ENCODE assay signal across 24 cellular contexts in the genomic region with DNA sequence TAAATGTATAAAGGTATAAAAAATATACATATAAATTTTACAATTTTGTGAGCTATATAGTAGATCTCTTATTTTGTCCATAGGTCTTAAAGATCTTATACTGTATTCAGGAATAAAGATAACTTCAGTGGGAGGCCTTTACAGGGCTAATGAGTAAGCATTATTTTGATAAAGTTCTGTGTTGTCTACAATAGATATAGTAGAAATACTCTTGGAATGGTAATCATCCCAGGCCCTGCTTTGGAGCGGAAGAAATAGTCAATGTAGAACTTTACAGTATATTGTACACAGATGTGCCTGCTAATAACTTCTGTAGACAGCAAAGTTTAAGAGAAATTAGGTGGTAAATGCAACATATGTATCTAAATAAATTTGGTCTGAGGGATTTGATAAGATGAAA. TPM values are rescaled to one million over a fixed set of nuclear protein-coding genes. Genes with fewer than 3 reads are reported as not detected.
DNase-seq lines count a peak whose midpoint lies in the region; ATAC-seq, FAIRE-seq and TF ChIP-seq lines count a peak whose summit lies in the region.
"Had no signal": no experiment of that assay in that cellular context is flagged by ENCODE, and none has a peak within 500 bp of the region (broad histone marks: within the 10 kb centered on the region; RNA-seq: fewer than 3 reads in every experiment).

No MANE protein-coding gene starts in this region.

- peak overlapping the region; percentile 52 for H3K9ac ChIP-seq in keratinocyte (ENCODE audit: control insufficient read depth, extremely low read depth, insufficient read depth, low read length)

- H3K9me3 Mint-ChIP-seq in activated naive CD8-positive, alpha-beta T cell (ENCODE audit: low read depth): no peaks in the 10 kb centered on the region
- no peaks in the 10 kb centered on the region for H3K9me3 Mint-ChIP-seq in activated naive CD8-positive, alpha-beta T cell treated with anti-CD3 and anti-CD28 coated beads, Interleukin-2, amount 50 U/mL, for 24 hours
- no peaks in the 10 kb centered on the region for H3K9me3 Mint-ChIP-seq in activated T-helper 17 cell treated with anti-CD3 and anti-CD28 coated beads, Interleukin-2, amount 50 U/mL, for 72 hours
- H3K9me3 Mint-ChIP-seq: activated CD4-positive, alpha-beta memory T cell treated with anti-CD3 and anti-CD28 coated beads for 36 hours; activated naive CD4-positive, alpha-beta T cell treated with anti-CD3 and anti-CD28 coated beads for 36 hours; endodermal cell; H9; stimulated activated memory B cell treated with anti-CD40 and anti-IgM and Interleukin-4, amounts not matched to agents 10 μg/mL and 1 μg/mL and 100 μg/mL, for 72 hours had no signal

- H3K4me2 ChIP-seq in keratinocyte (ENCODE audit: control insufficient read depth, extremely low read depth, insufficient read depth, low read depth, low read length): peak overlapping the region; percentile 92

- H3K9me1 ChIP-seq in keratinocyte (ENCODE audit: control insufficient read depth, extremely low read depth, insufficient read depth, low read length): no peaks in the 10 kb centered on the region

- H3K36me3 ChIP-seq in keratinocyte (ENCODE audit: control insufficient read depth in 2 of 2, extremely low read depth in 1 of 2, insufficient read depth in 2 of 2, low read length in 2 of 2) (no peaks in the 10 kb centered on the region), upper lobe of right lung (no peaks in the 10 kb centered on the region), esophagus muscularis mucosa (no peaks in the 10 kb centered on the region)
- H3K36me3 ChIP-seq: ovary had no signal

- H4K20me1 ChIP-seq in keratinocyte (ENCODE audit: control insufficient read depth, extremely low read depth, insufficient read depth, low read length): peaks cover 2% of the 10 kb centered on the region

- no peak for DNase-seq in activated naive CD8-positive, alpha-beta T cell treated with anti-CD3 and anti-CD28 coated beads, Interleukin-2, amount 50 U/mL, for 24 hours
- no peak for DNase-seq in keratinocyte (ENCODE audit: low read depth, low spot score)
- no peak for DNase-seq in upper lobe of right lung
- no peak for DNase-seq in esophagus muscularis mucosa (ENCODE audit: extremely low spot score)
- no peak for DNase-seq in NCI-H1092 treated with DMSO at 0.1 percent for 48 hours (lab: John Stamatoyannopoulos, UW)
- DNase-seq in stimulated activated CD4-positive, alpha-beta T cell treated with anti-CD3 and anti-CD28 coated beads, Interleukin-15, amount 100 ng/mL, for 24 hours: no peak
- DNase-seq: activated CD4-positive, alpha-beta memory T cell treated with anti-CD3 and anti-CD28 coated beads for 36 hours; activated naive CD4-positive, alpha-beta T cell treated with anti-CD3 and anti-CD28 coated beads for 36 hours; activated T-cell treated with anti-CD3 and anti-CD28 coated beads for 4 hours; DMS79 treated with DMSO at 0.1 percent for 48 hours; endodermal cell; H9; NCI-H2029; NCI-H345; NCI-H82; OCI-M1; ovary; right cardiac atrium; SHP77; testis had no signal

- no peak for TF ChIP-seq POLR2A in esophagus muscularis mucosa (IDR thresholded peaks at IDR 0.05; ENCODE audit: low read depth)

- H3K9me3 ChIP-seq in keratinocyte (ENCODE audit: control insufficient read depth, low read depth, low read length) (no peaks in the 10 kb centered on the region), upper lobe of right lung (no peaks in the 10 kb centered on the region), esophagus muscularis mucosa (no peaks in the 10 kb centered on the region)
- H3K9me3 ChIP-seq: ovary, testis had no signal

- no peak for TF ChIP-seq CTCF in keratinocyte (optimal IDR thresholded peaks at IDR 0.05 in 1 of 3, IDR thresholded peaks at IDR 0.05 in 1 of 3, conservative IDR thresholded peaks at IDR 0.05 in 1 of 3; ENCODE audit: extremely low read depth in 1 of 3, insufficient read depth in 2 of 3, low read length in 3 of 3)
- no peak for TF ChIP-seq CTCF in upper lobe of right lung (IDR thresholded peaks at IDR 0.05)
- no peak for TF ChIP-seq CTCF in esophagus muscularis mucosa (IDR thresholded peaks at IDR 0.05)

- no peaks in the 10 kb centered on the region for H3K27me3 Mint-ChIP-seq in activated naive CD8-positive, alpha-beta T cell
- no peaks in the 10 kb centered on the region for H3K27me3 Mint-ChIP-seq in activated naive CD8-positive, alpha-beta T cell treated with anti-CD3 and anti-CD28 coated beads, Interleukin-2, amount 50 U/mL, for 24 hours
- H3K27me3 Mint-ChIP-seq in activated T-helper 17 cell treated with anti-CD3 and anti-CD28 coated beads, Interleukin-2, amount 50 U/mL, for 72 hours: no peaks in the 10 kb centered on the region
- H3K27me3 Mint-ChIP-seq: activated CD4-positive, alpha-beta memory T cell treated with anti-CD3 and anti-CD28 coated beads for 36 hours; stimulated activated memory B cell treated with anti-CD40 and anti-IgM and Interleukin-4, amounts not matched to agents 10 μg/mL and 1 μg/mL and 100 μg/mL, for 72 hours had no signal

- TF ChIP-seq EP300 in esophagus muscularis mucosa (IDR thresholded peaks at IDR 0.05): no peak

- no peak overlapping the region for H3K4me3 Mint-ChIP-seq in activated naive CD8-positive, alpha-beta T cell
- H3K4me3 Mint-ChIP-seq in activated naive CD8-positive, alpha-beta T cell treated with anti-CD3 and anti-CD28 coated beads, Interleukin-2, amount 50 U/mL, for 24 hours: no peak overlapping the region
- H3K4me3 Mint-ChIP-seq in activated T-helper 17 cell treated with anti-CD3 and anti-CD28 coated beads, Interleukin-2, amount 50 U/mL, for 72 hours: peak overlapping the region; percentile 37
- H3K4me3 Mint-ChIP-seq: activated CD4-positive, alpha-beta memory T cell treated with anti-CD3 and anti-CD28 coated beads for 36 hours; activated naive CD4-positive, alpha-beta T cell treated with anti-CD3 and anti-CD28 coated beads for 36 hours; endodermal cell; H9; stimulated activated memory B cell treated with anti-CD40 and anti-IgM and Interleukin-4, amounts not matched to agents 10 μg/mL and 1 μg/mL and 100 μg/mL, for 72 hours; WTC11 had no signal

- H3K27ac Mint-ChIP-seq in activated naive CD8-positive, alpha-beta T cell: peak overlapping the region; percentile 10
- H3K27ac Mint-ChIP-seq in activated naive CD8-positive, alpha-beta T cell treated with anti-CD3 and anti-CD28 coated beads, Interleukin-2, amount 50 U/mL, for 24 hours: no peak overlapping the region
- H3K27ac Mint-ChIP-seq in activated T-helper 17 cell treated with anti-CD3 and anti-CD28 coated beads, Interleukin-2, amount 50 U/mL, for 72 hours: peak overlapping the region; percentile 51
- H3K27ac Mint-ChIP-seq: activated CD4-positive, alpha-beta memory T cell treated with anti-CD3 and anti-CD28 coated beads for 36 hours; activated naive CD4-positive, alpha-beta T cell treated with anti-CD3 and anti-CD28 coated beads for 36 hours; endodermal cell; H9; WTC11 had no signal

- H2AFZ ChIP-seq in keratinocyte (ENCODE audit: control insufficient read depth, low read length): no peak overlapping the region

- peaks cover 68% of the 10 kb centered on the region for H3K4me1 Mint-ChIP-seq in activated naive CD8-positive, alpha-beta T cell (ENCODE audit: low read depth)
- H3K4me1 Mint-ChIP-seq in activated naive CD8-positive, alpha-beta T cell treated with anti-CD3 and anti-CD28 coated beads, Interleukin-2, amount 50 U/mL, for 24 hours: peaks cover 51% of the 10 kb centered on the region
- peaks cover 36% of the 10 kb centered on the region for H3K4me1 Mint-ChIP-seq in activated T-helper 17 cell treated with anti-CD3 and anti-CD28 coated beads, Interleukin-2, amount 50 U/mL, for 72 hours

- intact Hi-C loops in upper lobe of right lung (cut with DNase I): no loop called here
- intact Hi-C loops in esophagus muscularis mucosa (cut with DNase I): no loop called here

- WGBS in esophagus muscularis mucosa: 85% methylated on average over 1 of the region's 1 CpG

- H3K27me3 ChIP-seq in keratinocyte (ENCODE audit: control insufficient read depth, extremely low read depth, insufficient read depth, low read length) (no peaks in the 10 kb centered on the region), upper lobe of right lung (no peaks in the 10 kb centered on the region), esophagus muscularis mucosa (no peaks in the 10 kb centered on the region)
- H3K27me3 ChIP-seq: ovary, testis had no signal

- no peak for FAIRE-seq in keratinocyte (lab: Jason Lieb, UNC)

- peak overlapping the region; percentile 77 for H3K27ac ChIP-seq in keratinocyte (ENCODE audit: control insufficient read depth, insufficient read depth, low read length)
- peak overlapping the region; percentile 2 for H3K27ac ChIP-seq in upper lobe of right lung
- no peak overlapping the region for H3K27ac ChIP-seq in esophagus muscularis mucosa (replicated peaks in 1 of 4)
- H3K27ac ChIP-seq: ovary, testis had no signal

- ATAC-seq in activated naive CD8-positive, alpha-beta T cell treated with anti-CD3 and anti-CD28 coated beads, Interleukin-2, amount 50 U/mL, for 24 hours: no peak
- no peak for ATAC-seq in activated T-helper 17 cell treated with anti-CD3 and anti-CD28 coated beads, Interleukin-2, amount 50 U/mL, for 72 hours (replicated peaks)
- ATAC-seq in upper lobe of right lung: no peak
- ATAC-seq: stimulated activated memory B cell treated with anti-CD40 and anti-IgM and Interleukin-4, amounts not matched to agents 10 μg/mL and 1 μg/mL and 100 μg/mL, for 72 hours; WTC11 had no signal

- H3K4me3 ChIP-seq in keratinocyte (ENCODE audit: control insufficient read depth in 2 of 3, extremely low read depth in 1 of 3, insufficient read depth in 2 of 3, low read depth in 1 of 3, low read length in 3 of 3): peak overlapping the region in 2 of 3 experiments; percentile 35 to 47
- H3K4me3 ChIP-seq in upper lobe of right lung: no peak overlapping the region
- no peak overlapping the region for H3K4me3 ChIP-seq in esophagus muscularis mucosa
- H3K4me3 ChIP-seq: ovary, testis had no signal

- peaks cover 63% of the 10 kb centered on the region for H3K79me2 ChIP-seq in keratinocyte (ENCODE audit: control insufficient read depth, insufficient read depth, low read length)

- peaks cover 31% of the 10 kb centered on the region for H3K4me1 ChIP-seq in keratinocyte (ENCODE audit: control insufficient read depth, extremely low read depth, insufficient read depth, low read length)
- peaks cover 25% of the 10 kb centered on the region for H3K4me1 ChIP-seq in upper lobe of right lung
- peaks cover 0 to 63% (median 43%) of the 10 kb centered on the region in 4 donors for H3K4me1 ChIP-seq in esophagus muscularis mucosa
- H3K4me1 ChIP-seq: testis had no signal

- dilution Hi-C loops in keratinocyte (cut with MboI; ENCODE audit: extremely low pct_ligation_motif_present, low sequenced_read_pairs): no loop called here

- peaks cover 5% of the 10 kb centered on the region for H3K36me3 Mint-ChIP-seq in activated naive CD8-positive, alpha-beta T cell
- peaks cover 7% of the 10 kb centered on the region for H3K36me3 Mint-ChIP-seq in activated naive CD8-positive, alpha-beta T cell treated with anti-CD3 and anti-CD28 coated beads, Interleukin-2, amount 50 U/mL, for 24 hours (ENCODE audit: low read depth)
- no peaks in the 10 kb centered on the region for H3K36me3 Mint-ChIP-seq in activated T-helper 17 cell treated with anti-CD3 and anti-CD28 coated beads, Interleukin-2, amount 50 U/mL, for 72 hours (ENCODE audit: low read depth)
- H3K36me3 Mint-ChIP-seq: activated CD4-positive, alpha-beta memory T cell treated with anti-CD3 and anti-CD28 coated beads for 36 hours; WTC11 had no signal

RNA-seq across cellular contexts. Expression of a gene that starts 42.6 kb away (rescaled TPM):
- 10 to 100 TPM; 16.3 to 31.5 TPM for total RNA-seq in activated T-helper 17 cell treated with anti-CD3 and anti-CD28 coated beads, Interleukin-2, amount 50 U/mL, for 72 hours
- polyA plus RNA-seq in keratinocyte: 9.5 to 14.8 TPM (median 11.3 TPM) in 3 replicates
- 13.2 TPM for polyA plus RNA-seq in keratinocyte (2011; ENCODE audit: low read depth)
- polyA plus RNA-seq in keratinocyte (2011; cell fraction: cytosol; rRNA removed): 6.0 and 12.5 TPM in 2 replicates
- 12.4 and 15.8 TPM in 2 replicates for polyA plus RNA-seq in keratinocyte (2011; cell fraction: nucleus; rRNA removed)
- polyA plus RNA-seq in keratinocyte (2012; ENCODE audit: low replicate concordance): 8.1 and 8.2 TPM in 2 replicates
- 7.1 to 23.4 TPM (median 9.2 TPM) in 3 replicates for polyA minus RNA-seq in keratinocyte
- 11.9 TPM for polyA minus RNA-seq in keratinocyte (2011; cell fraction: cytosol; rRNA and poly(A)+ RNA removed)
- 11.7 and 19.9 TPM in 2 replicates for polyA minus RNA-seq in keratinocyte (2011; cell fraction: nucleus; rRNA and poly(A)+ RNA removed)
- total RNA-seq in upper lobe of right lung (13.3 TPM), esophagus muscularis mucosa (10 to 100 TPM in 3 of 4 donors, 1 to 10 TPM in 1; 9.9 to 18.3 (median 16.7) TPM)

Comparison
In these comparisons a context has a peak if more than half of its experiments do, and no peak if none do; other contexts are left out.
1. H3K27ac ChIP-seq: peak in keratinocyte (single experiment) and upper lobe of right lung (single experiment); none in esophagus muscularis mucosa (0 of 4).
2. H3K4me3 ChIP-seq: peak in keratinocyte (2 of 3); none in upper lobe of right lung (single experiment) and esophagus muscularis mucosa (0 of 4).